12 cellular contexts compared by ENCODE assay signal in the genomic region with DNA sequence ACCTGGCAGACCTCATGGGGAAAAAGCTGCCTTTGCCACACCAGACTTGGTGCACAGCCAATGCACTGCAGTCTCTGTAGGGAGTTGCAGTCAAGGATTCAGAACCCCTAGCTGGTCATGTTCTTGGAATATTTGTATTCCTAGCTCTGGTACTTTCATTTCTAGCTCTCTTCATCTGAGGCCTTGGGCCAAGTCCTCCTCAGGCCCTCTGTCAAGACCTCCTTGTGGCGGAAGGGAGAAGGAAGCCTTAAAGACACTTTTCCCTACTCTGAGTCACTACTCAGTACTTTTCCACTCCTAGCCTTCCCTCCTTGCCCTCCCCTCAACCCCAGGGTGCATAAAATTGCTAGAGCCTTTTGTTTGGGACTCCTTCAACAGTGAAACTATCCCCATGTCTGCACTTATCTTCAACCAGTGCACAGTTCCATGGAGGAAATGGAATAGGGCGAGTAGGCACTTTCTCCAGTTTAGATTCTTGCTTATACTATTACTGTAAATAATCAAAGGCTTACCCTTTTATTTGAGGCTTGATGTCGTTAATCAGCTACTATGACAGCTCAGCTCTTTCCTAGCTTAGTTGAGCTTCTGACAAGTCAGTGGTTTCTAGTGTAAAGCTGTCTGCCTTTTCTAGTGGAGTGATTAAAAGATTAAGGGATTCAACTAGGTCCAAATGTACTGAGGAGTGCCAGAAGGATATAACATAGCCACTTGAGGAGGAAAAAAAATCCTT. TPM values are rescaled to one million over a fixed set of nuclear protein-coding genes. Genes with fewer than 3 reads are reported as not detected.
DNase-seq lines count a peak whose midpoint lies in the region; ATAC-seq and TF ChIP-seq lines count a peak whose summit lies in the region.
"Had no signal": no experiment of that assay in that cellular context is flagged by ENCODE, and none has a peak within 500 bp of the region (broad histone marks: within the 10 kb centered on the region; RNA-seq: fewer than 3 reads in every experiment).

No MANE protein-coding gene starts in this region.

- H3K9me3 ChIP-seq in breast epithelium (no peaks in the 10 kb centered on the region), RWPE2 (ENCODE audit: severe bottlenecking) (no peaks in the 10 kb centered on the region), upper lobe of left lung (no peaks in the 10 kb centered on the region)
- H3K9me3 ChIP-seq: suprapubic skin had no signal

- DNase-seq in MCF 10A (ENCODE audit: unreplicated experiment) (peak; percentile 20), breast epithelium (ENCODE audit: low spot score in 2 of 2) (no peak), RWPE2 (ENCODE audit: low spot score) (no peak), foreskin fibroblast (peak in 1 of 2 donors; percentile 5), upper lobe of left lung (peak in 1 of 2 donors; percentile 71)
- DNase-seq in stimulated activated naive CD8-positive, alpha-beta T cell treated with anti-CD3 and anti-CD28 coated beads, Interleukin-15, amount 100 ng/mL, for 72 hours: no peak
- DNase-seq in activated naive CD4-positive, alpha-beta T cell treated with anti-CD3 and anti-CD28 coated beads, Interleukin-2, amount 50 U/mL, for 16 hours: no peak
- DNase-seq: activated CD8-positive, alpha-beta memory T cell treated with anti-CD3 and anti-CD28 coated beads for 24 hours; kidney; NCI-H2227 treated with DMSO at 0.1 percent for 48 hours had no signal

- H3K27me3 Mint-ChIP-seq in MCF 10A (ENCODE audit: insufficient read depth, unreplicated experiment): no peaks in the 10 kb centered on the region
- peaks cover 24% of the 10 kb centered on the region for H3K27me3 Mint-ChIP-seq in stimulated activated naive CD8-positive, alpha-beta T cell treated with anti-CD3 and anti-CD28 coated beads, Interleukin-15, amount 100 ng/mL, for 72 hours

- CTCF ChIA-PET in MCF 10A (lab: Yijun Ruan, JAX): interaction anchor here (1.0 to 1.9 kb wide), 2 partner anchors 19 to 23 kb away, joined by 3 to 4 read pairs; no protein-coding TSS in a partner anchor

- intact Hi-C loops in MCF 10A (cut with micrococcal nuclease): no loop called here
- intact Hi-C loops in breast epithelium (cut with DNase I; ENCODE audit: low total_unique reads): no loop called here

- H3K27ac ChIP-seq in breast epithelium (no peak overlapping the region), RWPE2 (ENCODE audit: poor library complexity, severe bottlenecking) (no peak overlapping the region), upper lobe of left lung (peak overlapping the region in 2 of 4 donors; percentile 19 to 49)
- H3K27ac ChIP-seq: suprapubic skin had no signal

- 0 out of 3 replicates have a peak, but pooled peaks have one; percentile 23 for ATAC-seq in RWPE2 (ENCODE audit: low read depth)
- ATAC-seq in upper lobe of left lung (ENCODE audit: low FRiP score in 2 of 2): peak; percentile 61 to 69
- no peak for ATAC-seq in GM18517 (IDR thresholded peaks at IDR 0.05; ENCODE audit: unreplicated experiment)
- no peak for ATAC-seq in stimulated activated naive CD8-positive, alpha-beta T cell treated with anti-CD3 and anti-CD28 coated beads, Interleukin-15, amount 100 ng/mL, for 72 hours

- TF ChIP-seq POLR2A in breast epithelium (IDR thresholded peaks at IDR 0.05) (no peak), upper lobe of left lung (IDR thresholded peaks at IDR 0.05) (no peak)

- H3K4me3 ChIP-seq in breast epithelium (no peak overlapping the region), RWPE2 (ENCODE audit: severe bottlenecking) (no peak overlapping the region), foreskin fibroblast (ENCODE audit: low read depth in 1 of 2, low read length in 2 of 2) (no peak overlapping the region), upper lobe of left lung (no peak overlapping the region)
- H3K4me3 ChIP-seq: suprapubic skin had no signal

- H3K36me3 ChIP-seq in breast epithelium (no peaks in the 10 kb centered on the region), RWPE2 (ENCODE audit: low read depth) (no peaks in the 10 kb centered on the region), upper lobe of left lung (no peaks in the 10 kb centered on the region)
- H3K36me3 ChIP-seq: suprapubic skin had no signal

- H3K4me1 ChIP-seq in breast epithelium: no peaks in the 10 kb centered on the region
- H3K4me1 ChIP-seq in RWPE2 (ENCODE audit: insufficient read depth, poor library complexity, severe bottlenecking): no peaks in the 10 kb centered on the region
- no peaks in the 10 kb centered on the region for H3K4me1 ChIP-seq in upper lobe of left lung
- H3K4me1 ChIP-seq: suprapubic skin had no signal

- H3K27me3 ChIP-seq in breast epithelium: no peaks in the 10 kb centered on the region
- H3K27me3 ChIP-seq in RWPE2 (ENCODE audit: insufficient read depth, poor library complexity, severe bottlenecking): no peaks in the 10 kb centered on the region
- H3K27me3 ChIP-seq in upper lobe of left lung: no peaks in the 10 kb centered on the region
- H3K27me3 ChIP-seq: suprapubic skin had no signal

- POLR2A ChIA-PET in MCF 10A (lab: Yijun Ruan, JAX): interaction anchor here (1.8 kb wide), 1 partner anchor 13 kb away, joined by 4 read pairs; no protein-coding TSS in a partner anchor

- WGBS in upper lobe of left lung, 2 donors: 62 to 68% methylated on average over 3 of the region's 3 CpGs

- no peaks in the 10 kb centered on the region for H3K4me1 Mint-ChIP-seq in MCF 10A (ENCODE audit: insufficient read depth, unreplicated experiment)
- H3K4me1 Mint-ChIP-seq in stimulated activated naive CD8-positive, alpha-beta T cell treated with anti-CD3 and anti-CD28 coated beads, Interleukin-15, amount 100 ng/mL, for 72 hours: no peaks in the 10 kb centered on the region

- no peaks in the 10 kb centered on the region for H3K9me3 Mint-ChIP-seq in MCF 10A (ENCODE audit: unreplicated experiment)
- H3K9me3 Mint-ChIP-seq in stimulated activated naive CD8-positive, alpha-beta T cell treated with anti-CD3 and anti-CD28 coated beads, Interleukin-15, amount 100 ng/mL, for 72 hours: no peaks in the 10 kb centered on the region

- no peak for TF ChIP-seq EP300 in upper lobe of left lung (IDR thresholded peaks at IDR 0.05)

- no peak overlapping the region for H3K4me3 Mint-ChIP-seq in MCF 10A (ENCODE audit: unreplicated experiment)
- no peak overlapping the region for H3K4me3 Mint-ChIP-seq in stimulated activated naive CD8-positive, alpha-beta T cell treated with anti-CD3 and anti-CD28 coated beads, Interleukin-15, amount 100 ng/mL, for 72 hours

- BruUV-seq in MCF 10A (replicated peaks; lab: Mats Ljungman, UMichigan): no TSS peak

- H3K36me3 Mint-ChIP-seq in MCF 10A (ENCODE audit: insufficient read depth, unreplicated experiment): no peaks in the 10 kb centered on the region

- no peak overlapping the region for H3K27ac Mint-ChIP-seq in MCF 10A (ENCODE audit: low read depth, unreplicated experiment)
- H3K27ac Mint-ChIP-seq in stimulated activated naive CD8-positive, alpha-beta T cell treated with anti-CD3 and anti-CD28 coated beads, Interleukin-15, amount 100 ng/mL, for 72 hours: no peak overlapping the region

- TF ChIP-seq CTCF in MCF 10A (IDR thresholded peaks at IDR 0.05; ENCODE audit: unreplicated experiment) (no peak), breast epithelium (IDR thresholded peaks at IDR 0.05) (no peak), RWPE2 (IDR thresholded peaks at IDR 0.05; ENCODE audit: poor library complexity, severe bottlenecking) (no peak), foreskin fibroblast (IDR thresholded peaks at IDR 0.05; ENCODE audit: low read depth, low read length) (peak; percentile 20), upper lobe of left lung (IDR thresholded peaks at IDR 0.05) (peak in 3 of 6 experiments; percentile 5 to 36 (median 10))

RNA-seq across cellular contexts. Expression of gene M1AP, which starts 15.8 kb away (rescaled TPM):
- not detected in 2 replicates for total RNA-seq in MCF 10A (2022)
- total RNA-seq in breast epithelium: 1 to 10 TPM in 1 of 3 donors, under 1 TPM in 2; 0.29 to 3.4 (median 0.66) TPM
- 1 to 10 TPM in 3 of 6 donors, under 1 TPM in 1, not detected in 2; 0.91 to 6.3 (median 2.2) TPM for total RNA-seq in upper lobe of left lung

RNA-seq across cellular contexts. Expression of gene SEMA4F, which starts 21.7 kb away (rescaled TPM):
- total RNA-seq in MCF 10A (2022): 5.2 and 7.0 TPM in 2 replicates
- total RNA-seq in breast epithelium: 1 to 10 TPM; 4.6 to 8.8 (median 8.5) TPM
- total RNA-seq in upper lobe of left lung: 10 to 100 TPM in 3 of 6 donors, 1 to 10 TPM in 3; 6.3 to 15.3 (median 10.1) TPM

Comparison
In these comparisons a context has a peak if more than half of its experiments do, and no peak if none do; other contexts are left out.
1. ATAC-seq: peak in RWPE2 (single experiment) and upper lobe of left lung (2 of 2); none in GM18517 (single experiment) and stimulated activated naive CD8-positive, alpha-beta T cell treated with anti-CD3 and anti-CD28 coated beads, Interleukin-15, amount 100 ng/mL, for 72 hours (single experiment).